ENCODE assay signal across 11 cellular contexts in the genomic region with DNA sequence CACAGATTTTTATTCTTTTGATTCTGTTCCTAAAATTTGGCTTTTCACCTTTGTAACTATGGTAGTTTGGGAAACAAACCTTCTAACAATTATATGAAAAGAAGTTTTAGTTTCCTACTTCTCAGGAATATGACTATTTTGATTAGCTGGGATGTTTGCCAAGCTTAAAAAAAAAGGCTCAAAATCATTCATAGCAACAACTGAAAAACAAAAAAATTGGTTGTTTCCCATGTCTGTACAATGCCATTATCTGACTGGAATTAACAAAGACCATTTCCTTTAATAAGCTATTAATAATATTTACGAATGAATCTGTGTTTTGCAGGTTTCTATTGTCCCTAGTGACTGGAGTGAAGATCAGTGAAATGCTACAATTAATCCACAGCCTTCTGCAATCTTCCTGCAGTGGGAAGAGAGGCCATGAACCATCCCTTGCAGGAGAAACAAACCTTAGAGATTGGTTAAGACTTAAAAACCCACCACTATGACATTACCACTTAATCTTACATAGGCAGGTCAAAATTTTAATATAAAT. TPM values are rescaled to one million over a fixed set of nuclear protein-coding genes. Genes with fewer than 3 reads are reported as not detected.
DNase-seq lines count a peak whose midpoint lies in the region; TF ChIP-seq lines count a peak whose summit lies in the region.
"Had no signal": no experiment of that assay in that cellular context is flagged by ENCODE, and none has a peak within 500 bp of the region (broad histone marks: within the 10 kb centered on the region; RNA-seq: fewer than 3 reads in every experiment).

No MANE protein-coding gene starts in this region.

- in situ Hi-C loops in KBM-7 (cut with MboI; ENCODE audit: low pct_unique_long_range_greater_than_20kb, low sequenced_read_pairs) = no loop called here

- H3K27ac Mint-ChIP-seq in activated naive CD4-positive, alpha-beta T cell treated with anti-CD3 and anti-CD28 coated beads, Interleukin-2, amount 50 U/mL, for 24 hours = peak overlapping the region; percentile 5
- H3K27ac Mint-ChIP-seq in activated naive CD8-positive, alpha-beta T cell = no peak overlapping the region

- H3K27me3 Mint-ChIP-seq in activated naive CD4-positive, alpha-beta T cell treated with anti-CD3 and anti-CD28 coated beads, Interleukin-2, amount 50 U/mL, for 24 hours = no peaks in the 10 kb centered on the region
- no peaks in the 10 kb centered on the region for H3K27me3 Mint-ChIP-seq in activated naive CD8-positive, alpha-beta T cell

- H3K4me1 ChIP-seq in suprapubic skin = peaks cover 56% of the 10 kb centered on the region

- 17% methylated on average over 1 of the region's 1 CpG for WGBS in suprapubic skin

- H3K27me3 ChIP-seq in kidney epithelial cell (ENCODE audit: control insufficient read depth, insufficient read depth, low read length) (no peaks in the 10 kb centered on the region), suprapubic skin (no peaks in the 10 kb centered on the region)

- peak overlapping the region; percentile 84 for H3K4me3 Mint-ChIP-seq in activated naive CD4-positive, alpha-beta T cell treated with anti-CD3 and anti-CD28 coated beads, Interleukin-2, amount 50 U/mL, for 24 hours
- peak overlapping the region; percentile 60 for H3K4me3 Mint-ChIP-seq in activated naive CD8-positive, alpha-beta T cell

- H3K27ac ChIP-seq in suprapubic skin = no peak overlapping the region
- H3K27ac ChIP-seq: epithelial cell of prostate had no signal

- no peak for DNase-seq in activated naive CD4-positive, alpha-beta T cell treated with anti-CD3 and anti-CD28 coated beads, Interleukin-2, amount 50 U/mL, for 16 hours
- no peak for DNase-seq in kidney epithelial cell (ENCODE audit: low read depth)
- no peak for DNase-seq in suprapubic skin (ENCODE audit: low spot score in 2 of 2)
- DNase-seq in KBM-7 = no peak
- DNase-seq in NCI-H2081 (lab: John Stamatoyannopoulos, UW) = no peak
- no peak for DNase-seq in NCI-H774 (lab: John Stamatoyannopoulos, UW)
- DNase-seq: stimulated activated CD4-positive, alpha-beta T cell treated with anti-CD3 and anti-CD28 coated beads, Interleukin-2, amount 100 ng/mL, for 24 hours; T-helper 9 cell had no signal

- H3K4me1 Mint-ChIP-seq in activated naive CD4-positive, alpha-beta T cell treated with anti-CD3 and anti-CD28 coated beads, Interleukin-2, amount 50 U/mL, for 24 hours = peaks cover 46% of the 10 kb centered on the region
- H3K4me1 Mint-ChIP-seq in activated naive CD8-positive, alpha-beta T cell (ENCODE audit: low read depth) = peaks cover 43% of the 10 kb centered on the region

- TF ChIP-seq CTCF in kidney epithelial cell (IDR thresholded peaks at IDR 0.05; ENCODE audit: insufficient read depth, low read length, poor library complexity, severe bottlenecking) (no peak), suprapubic skin (IDR thresholded peaks at IDR 0.05) (no peak)

- no peak for TF ChIP-seq POLR2A in suprapubic skin (IDR thresholded peaks at IDR 0.05)

- H3K36me3 ChIP-seq in kidney epithelial cell (ENCODE audit: control insufficient read depth, insufficient read depth, low read length) = peaks cover 2% of the 10 kb centered on the region
- no peaks in the 10 kb centered on the region for H3K36me3 ChIP-seq in suprapubic skin

- peaks cover 25% of the 10 kb centered on the region for H3K36me3 Mint-ChIP-seq in activated naive CD4-positive, alpha-beta T cell treated with anti-CD3 and anti-CD28 coated beads, Interleukin-2, amount 50 U/mL, for 24 hours
- peaks cover 24% of the 10 kb centered on the region for H3K36me3 Mint-ChIP-seq in activated naive CD8-positive, alpha-beta T cell

- H3K9me3 ChIP-seq in suprapubic skin = no peaks in the 10 kb centered on the region

- H3K4me3 ChIP-seq in kidney epithelial cell (ENCODE audit: low read depth, low read length) (peak overlapping the region; percentile 8), suprapubic skin (peak overlapping the region; percentile 29)

- TF ChIP-seq EP300 in suprapubic skin (IDR thresholded peaks at IDR 0.05) = no peak

- H3K9me3 Mint-ChIP-seq in activated naive CD4-positive, alpha-beta T cell treated with anti-CD3 and anti-CD28 coated beads, Interleukin-2, amount 50 U/mL, for 24 hours = no peaks in the 10 kb centered on the region
- peaks cover 3% of the 10 kb centered on the region for H3K9me3 Mint-ChIP-seq in activated naive CD8-positive, alpha-beta T cell (ENCODE audit: low read depth)

RNA-seq across cellular contexts. Expression of a gene that starts 4.2 kb away (rescaled TPM):
- total RNA-seq in kidney epithelial cell = 19.8 and 25.3 TPM in 2 replicates
- total RNA-seq in suprapubic skin = 10 to 100 TPM; 28.1 to 39.3 (median 31.3) TPM

RNA-seq across cellular contexts. Expression of a gene that starts 33.2 kb away (rescaled TPM):
- total RNA-seq in kidney epithelial cell (129 and 148 TPM in 2 replicates), suprapubic skin (10 to 100 TPM; 55.1 to 85.2 (median 75.7) TPM)
